In the genomic region with DNA sequence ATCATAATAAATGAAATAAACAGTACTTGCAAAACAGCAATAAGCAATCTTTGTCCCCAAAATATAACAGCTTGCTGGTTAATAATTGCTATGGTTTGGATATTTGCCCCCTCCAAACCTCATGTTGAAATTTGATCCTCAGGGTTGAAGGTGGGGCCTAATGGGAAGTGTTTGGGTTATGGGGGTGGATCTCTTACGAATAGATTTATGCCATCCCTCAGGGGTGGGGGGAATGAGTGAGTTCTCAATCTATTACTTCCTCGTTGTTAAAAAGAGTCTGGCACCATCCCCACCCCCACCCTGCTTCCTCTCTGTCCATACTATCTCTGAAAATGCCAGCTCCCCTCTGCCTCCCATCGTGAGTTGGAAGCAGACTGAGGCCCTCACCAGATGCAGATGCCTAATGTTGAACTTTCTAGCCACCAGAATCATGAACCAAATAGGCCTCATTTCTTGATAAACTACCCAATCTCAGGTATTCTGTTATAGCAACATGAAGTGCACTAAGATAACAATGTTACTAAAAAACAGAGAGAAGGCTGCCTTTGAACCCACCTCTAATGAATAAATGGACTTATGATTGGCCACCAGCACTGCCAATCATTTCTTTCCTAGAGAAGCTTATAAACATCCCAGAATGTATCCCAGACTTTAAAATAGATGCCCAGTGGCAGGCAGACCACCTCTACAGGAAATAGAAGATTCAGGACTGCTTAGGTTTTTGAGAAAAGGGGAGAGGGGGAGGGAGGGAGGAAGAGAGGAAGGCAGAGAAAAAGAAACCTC, we compare ENCODE assay signal across 24 cellular contexts.
DNase-seq lines count a peak whose midpoint lies in the region; ATAC-seq and TF ChIP-seq lines count a peak whose summit lies in the region.
"Had no signal": no experiment of that assay in that cellular context is flagged by ENCODE, and none has a peak within 500 bp of the region (broad histone marks: within the 10 kb centered on the region; RNA-seq: fewer than 3 reads in every experiment).

No MANE protein-coding gene starts in this region.

- H3K9me3 ChIP-seq in HCT116 (ENCODE audit: control insufficient read depth in 1 of 2, insufficient read depth in 1 of 2, low read depth in 1 of 2, low read length in 2 of 2): no peaks in the 10 kb centered on the region
- no peaks in the 10 kb centered on the region for H3K9me3 ChIP-seq in stomach
- H3K9me3 ChIP-seq: esophagus muscularis mucosa, SJSA1, suprapubic skin had no signal

- H3K4me1 Mint-ChIP-seq in Calu3 (ENCODE audit: low read depth, unreplicated experiment): peaks cover 88% of the 10 kb centered on the region
- H3K4me1 Mint-ChIP-seq in naive B cell: peaks cover 55 to 81% (median 75%) of the 10 kb centered on the region in 3 donors

- H3K36me3 Mint-ChIP-seq in Calu3 (ENCODE audit: insufficient read depth, unreplicated experiment) (peaks cover 12% of the 10 kb centered on the region), naive B cell (no peaks in the 10 kb centered on the region)
- H3K36me3 Mint-ChIP-seq: activated naive CD8-positive, alpha-beta T cell; naive thymus-derived CD4-positive, alpha-beta T cell had no signal

- H3K27me3 ChIP-seq in HCT116 (ENCODE audit: insufficient read depth, low read length): no peaks in the 10 kb centered on the region
- no peaks in the 10 kb centered on the region for H3K27me3 ChIP-seq in stomach
- H3K27me3 ChIP-seq: brain microvascular endothelial cell, esophagus muscularis mucosa, SJSA1, suprapubic skin had no signal

- H3K27me3 Mint-ChIP-seq in Calu3 (ENCODE audit: unreplicated experiment): no peaks in the 10 kb centered on the region
- H3K27me3 Mint-ChIP-seq in naive B cell: no peaks in the 10 kb centered on the region
- H3K27me3 Mint-ChIP-seq: activated naive CD8-positive, alpha-beta T cell had no signal

- H3K4me3 ChIP-seq in HCT116 (replicated peaks in 1 of 2; ENCODE audit: low read depth in 1 of 2, low read length in 2 of 2) (no peak overlapping the region), choroid plexus epithelial cell (ENCODE audit: low read depth, low read length) (no peak overlapping the region), stomach (no peak overlapping the region)
- H3K4me3 ChIP-seq: esophagus muscularis mucosa, SJSA1, suprapubic skin had no signal

- TF ChIP-seq CTCF in Calu3 (IDR thresholded peaks at IDR 0.05; ENCODE audit: unreplicated experiment): no peak
- no peak for TF ChIP-seq CTCF in HCT116 (IDR thresholded peaks at IDR 0.05 in 2 of 3, conservative IDR thresholded peaks at IDR 0.05 in 1 of 3; ENCODE audit: borderline replicate concordance in 1 of 3, insufficient read depth in 1 of 3, low read depth in 2 of 3, low read length in 2 of 3)
- no peak for TF ChIP-seq CTCF in choroid plexus epithelial cell (conservative IDR thresholded peaks at IDR 0.05; ENCODE audit: low read depth, low read length)
- no peak for TF ChIP-seq CTCF in GM10248 (IDR thresholded peaks at IDR 0.05; ENCODE audit: control extremely low read depth, extremely low read depth, low read depth, missing control alignments)
- no peak for TF ChIP-seq CTCF in stomach (IDR thresholded peaks at IDR 0.05)

- H2AFZ ChIP-seq in HCT116 (ENCODE audit: low read depth, low read length, poor library complexity, severe bottlenecking): peak overlapping the region; percentile 24

- no peak overlapping the region for H3K27ac ChIP-seq in HCT116 (ENCODE audit: low read depth, low read length)
- H3K27ac ChIP-seq in stomach: no peak overlapping the region
- H3K27ac ChIP-seq: brain microvascular endothelial cell, C4-2B, esophagus muscularis mucosa, HL-60, KMS-11, SJSA1, suprapubic skin had no signal

- H4K20me1 ChIP-seq in HCT116 (ENCODE audit: insufficient read depth): no peaks in the 10 kb centered on the region

- no peaks in the 10 kb centered on the region for H3K36me3 ChIP-seq in HCT116 (ENCODE audit: control insufficient read depth in 1 of 2, insufficient read depth in 2 of 2, low read length in 2 of 2)
- no peaks in the 10 kb centered on the region for H3K36me3 ChIP-seq in stomach
- H3K36me3 ChIP-seq: brain microvascular endothelial cell, esophagus muscularis mucosa, suprapubic skin had no signal

- H3K4me3 Mint-ChIP-seq in Calu3 (ENCODE audit: low read depth, unreplicated experiment) (peak overlapping the region; percentile 3), naive B cell (peak overlapping the region in 1 of 8 donors; percentile 54)
- H3K4me3 Mint-ChIP-seq: activated naive CD8-positive, alpha-beta T cell; activated T-cell treated with anti-CD3 and anti-CD28 coated beads, Interleukin-2, amount 50 U/mL, for 4 hours had no signal

- H3K27ac Mint-ChIP-seq in Calu3 (ENCODE audit: unreplicated experiment) (peak overlapping the region; percentile 79), naive B cell (peak overlapping the region in 5 of 6 donors; percentile 25 to 98 (median 68))
- H3K27ac Mint-ChIP-seq: activated naive CD8-positive, alpha-beta T cell had no signal

- H3K4me1 ChIP-seq in HCT116 (ENCODE audit: control insufficient read depth in 1 of 2, insufficient read depth in 2 of 2, low read length in 2 of 2) (peaks cover 22 to 54% of the 10 kb centered on the region in 2 experiments), stomach (peaks cover 0 to 6% (median 2%) of the 10 kb centered on the region in 4 donors)

- peak; percentile 13 for DNase-seq in Calu3
- peak; percentile 22 for DNase-seq in HCT116 (ENCODE audit: low read depth, low spot score)
- DNase-seq in choroid plexus epithelial cell (ENCODE audit: low read depth): peak; percentile 26
- DNase-seq in naive B cell: no peak
- DNase-seq in GM03348 (ENCODE audit: low spot score): no peak
- DNase-seq in GM10248 (ENCODE audit: extremely low spot score): no peak
- DNase-seq in stomach: no peak
- DNase-seq in NCI-H748 (lab: John Stamatoyannopoulos, UW; ENCODE audit: unreplicated experiment): no peak
- DNase-seq: activated CD4-positive, alpha-beta T cell treated with anti-CD3 and anti-CD28 coated beads for 48 hours; activated T-cell treated with anti-CD3 and anti-CD28 coated beads, Interleukin-2, amount 50 U/mL, for 4 hours; brain microvascular endothelial cell; EL; hippocampal formation; left cardiac atrium; naive thymus-derived CD4-positive, alpha-beta T cell; NCI-H1417 treated with DMSO at 0.1 percent for 48 hours; NCI-H446 had no signal

- no peak for TF ChIP-seq EP300 in stomach (IDR thresholded peaks at IDR 0.05)

- POLR2A ChIA-PET in HCT116 (lab: Charles Lee): interaction anchor here (1.7 kb wide), 1 partner anchor 132 kb away, joined by 5 read pairs; the partner anchor contains the start of gene MALT1
- POLR2A ChIA-PET in GM10248 (lab: Yijun Ruan, JAX): interaction anchor here (0.7 to 3.0 kb wide), 3 partner anchors 9 to 1106 kb away, joined by 3 to 22 read pairs (median 3); no protein-coding TSS in a partner anchor

- intact Hi-C loops in Calu3 (cut with micrococcal nuclease; ENCODE audit: unreplicated experiment) (no loop called here), HCT116 (cut with micrococcal nuclease) (loop anchor here (5.0 kb wide), 1 partner anchor 529 kb away; no protein-coding TSS in a partner anchor), stomach (cut with DNase I; ENCODE audit: low total_unique reads) (no loop called here)

- H3K79me2 ChIP-seq in HCT116 (ENCODE audit: insufficient read depth, low read length): no peaks in the 10 kb centered on the region

- no TSS peak for BruUV-seq in Calu3 (replicated peaks; lab: Mats Ljungman, UMichigan)
- BruUV-seq in HCT116 (replicated peaks; lab: Mats Ljungman, UMichigan): no TSS peak

- RAD21 ChIA-PET in HCT116 (lab: Charles Lee; ENCODE audit: low non-redundant PET in 1 of 2, low total read pairs in 2 of 2, uncharacterized antibody in 2 of 2, unreplicated experiment in 2 of 2): no interaction called here

- TF ChIP-seq RAD21 in HCT116 (IDR thresholded peaks at IDR 0.05; ENCODE audit: low read depth): no peak

- no peak for TF ChIP-seq POLR2A in HCT116 (IDR thresholded peaks at IDR 0.05; ENCODE audit: borderline replicate concordance, extremely low read depth, insufficient read depth, insufficient read length)
- no peak for TF ChIP-seq POLR2A in stomach (IDR thresholded peaks at IDR 0.05)

- 52 to 62% (median 57%) methylated on average over 3 of the region's 3 CpGs for WGBS in stomach, 5 donors

- CTCF ChIA-PET in Calu3 (lab: Charles Lee): interaction anchor here (0.7 to 1.7 kb wide), 5 partner anchors 11 to 229 kb away, joined by 3 to 7 read pairs (median 3); no protein-coding TSS in a partner anchor
- CTCF ChIA-PET in HCT116 (lab: Charles Lee): interaction anchor here (1.8 kb wide), 1 partner anchor 225 kb away, joined by 5 read pairs; no protein-coding TSS in a partner anchor
- CTCF ChIA-PET in GM10248 (lab: Yijun Ruan, JAX): interaction anchor here (0.8 to 17.2 kb wide), 8 partner anchors 9 to 226 kb away, joined by 3 to 366 read pairs (median 8); partner anchors contain the start of gene MALT1

- H3K9me3 Mint-ChIP-seq in Calu3 (ENCODE audit: low read depth, unreplicated experiment) (no peaks in the 10 kb centered on the region), naive B cell (no peaks in the 10 kb centered on the region)
- H3K9me3 Mint-ChIP-seq: activated T-cell treated with anti-CD3 and anti-CD28 coated beads, Interleukin-2, amount 50 U/mL, for 4 hours; naive thymus-derived CD4-positive, alpha-beta T cell had no signal

- ATAC-seq in HCT116 (no peak), naive B cell (ENCODE audit: low read depth in 2 of 2) (no peak)
- ATAC-seq: activated T-cell treated with anti-CD3 and anti-CD28 coated beads, Interleukin-2, amount 50 U/mL, for 4 hours; left cardiac atrium; naive thymus-derived CD4-positive, alpha-beta T cell had no signal

- no peak overlapping the region for H3K9ac ChIP-seq in HCT116 (ENCODE audit: low read length)
- H3K9ac ChIP-seq: KMS-11 had no signal

- no peak overlapping the region for H3K4me2 ChIP-seq in HCT116 (ENCODE audit: low read length)
- H3K4me2 ChIP-seq: KMS-11 had no signal

- H3K9me2 ChIP-seq in HCT116 (ENCODE audit: insufficient read depth): no peaks in the 10 kb centered on the region

TF ChIP-seq in HCT116, 20 proteins besides CTCF, POLR2A, EP300 and RAD21 (continues in another document):
- TF ChIP-seq CBX3 (IDR thresholded peaks at IDR 0.05; ENCODE audit: low read depth): no peak
- TF ChIP-seq SIN3A (IDR thresholded peaks at IDR 0.05; ENCODE audit: low read depth): no peak
- no peak for TF ChIP-seq ELF1 (IDR thresholded peaks at IDR 0.05; ENCODE audit: borderline replicate concordance, low read depth)
- TF ChIP-seq ZNF274 (IDR thresholded peaks at IDR 0.05; ENCODE audit: low read depth, low read length): no peak
- TF ChIP-seq, protein P1, sequence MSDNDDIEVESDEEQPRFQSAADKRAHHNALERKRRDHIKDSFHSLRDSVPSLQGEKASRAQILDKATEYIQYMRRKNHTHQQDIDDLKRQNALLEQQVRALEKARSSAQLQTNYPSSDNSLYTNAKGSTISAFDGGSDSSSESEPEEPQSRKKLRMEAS (IDR thresholded peaks at IDR 0.05): no peak

Comparison
In these comparisons a context has a peak if more than half of its experiments do, and no peak if none do; other contexts are left out.
1. DNase-seq: peak in Calu3 (single experiment), HCT116 (single experiment) and choroid plexus epithelial cell (single experiment); none in naive B cell (single experiment), GM03348 (single experiment), GM10248 (single experiment), stomach (single experiment) and NCI-H748 (single experiment).